ENCODE assay signal across 8 cellular contexts in genomic region chr11:9574556-9574805, GRCh38. TPM values are rescaled to one million over a fixed set of nuclear protein-coding genes. Genes with fewer than 3 reads are reported as not detected.
A peak's percentile ranks its signal among the peaks of the same experiment; 100 is the strongest.
DNase-seq lines count a peak whose midpoint lies in the region; ATAC-seq lines count a peak whose summit lies in the region.

No MANE protein-coding gene starts in this region.

- peaks cover 0 to 11% of the 10 kb centered on the region in 2 donors for H3K36me3 Mint-ChIP-seq in naive B cell

- H3K27ac Mint-ChIP-seq in naive B cell, result peak overlapping the region; percentile 4 to 97 (median 89)

- peak overlapping the region; percentile 93 to 97 (median 95) for H3K4me3 Mint-ChIP-seq in naive B cell

- ATAC-seq in naive B cell (ENCODE audit: low read depth in 2 of 2) (no peak), GM19395 (IDR thresholded peaks at IDR 0.05; ENCODE audit: unreplicated experiment) (no peak), GM18909 (IDR thresholded peaks at IDR 0.05; ENCODE audit: poor library complexity, unreplicated experiment) (no peak)

- H3K4me1 Mint-ChIP-seq in naive B cell, result peaks cover 31 to 37% (median 33%) of the 10 kb centered on the region in 3 donors

- no peaks in the 10 kb centered on the region for H3K27me3 Mint-ChIP-seq in naive B cell

- DNase-seq in GM03348 (ENCODE audit: low spot score), result peak; percentile 35
- peak; percentile 38 for DNase-seq in RPMI7951 (ENCODE audit: low read depth)
- peak; percentile 56 for DNase-seq in ecto neural progenitor cell (ENCODE audit: low spot score)
- DNase-seq in naive B cell, result no peak
- DNase-seq in NCI-H446 treated with DMSO at 0.1 percent for 48 hours (lab: John Stamatoyannopoulos, UW), result no peak
- DNase-seq in OCI-M1 (lab: John Stamatoyannopoulos, UW), result no peak

- no peaks in the 10 kb centered on the region for H3K9me3 Mint-ChIP-seq in naive B cell

RNA-seq across cellular contexts. Expression of gene WEE1, which starts 1.0 kb away (rescaled TPM):
- total RNA-seq in RPMI7951 (2014; rRNA removed; shearing (Covaris generic)), result 52.3 and 74.6 TPM in 2 replicates
- polyA plus RNA-seq in naive B cell (ENCODE audit: low read depth in 6 of 6), result 10 to 100 TPM in 5 of 6 donors, 1 to 10 TPM in 1; 9.6 to 20.6 (median 16.2) TPM

Comparison
In these comparisons a context has a peak if more than half of its experiments do, and no peak if none do; other contexts are left out.
1. DNase-seq: peak in GM03348 (single experiment), RPMI7951 (single experiment) and ecto neural progenitor cell (single experiment); none in naive B cell (single experiment), NCI-H446 treated with DMSO at 0.1 percent for 48 hours (single experiment) and OCI-M1 (single experiment).